ENCODE assay signal across 1 cellular context in the genomic region with DNA sequence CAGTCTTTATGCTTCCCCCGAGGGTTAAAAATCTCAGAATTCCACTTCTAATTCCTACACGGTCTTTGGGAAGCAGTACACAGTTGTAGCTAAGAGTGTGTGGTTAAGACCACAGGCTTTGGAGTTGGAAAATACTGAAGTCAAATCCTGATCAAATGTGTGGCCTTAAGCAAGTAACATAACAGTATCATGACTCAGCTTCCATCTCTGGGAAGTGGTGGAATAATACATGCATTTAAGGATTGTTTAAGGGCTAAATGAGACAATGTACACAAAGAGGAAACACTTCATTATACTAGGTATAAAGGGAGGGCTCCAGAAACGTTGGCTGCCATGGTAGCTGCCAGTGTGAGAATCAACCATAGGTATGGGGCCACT.
TF ChIP-seq lines count a peak whose summit lies in the region.

No MANE protein-coding gene starts in this region.

TF ChIP-seq in GM23338, 12 proteins besides CTCF, POLR2A, EP300 and RAD21 (continued from another document):
- TF ChIP-seq, protein P1, sequence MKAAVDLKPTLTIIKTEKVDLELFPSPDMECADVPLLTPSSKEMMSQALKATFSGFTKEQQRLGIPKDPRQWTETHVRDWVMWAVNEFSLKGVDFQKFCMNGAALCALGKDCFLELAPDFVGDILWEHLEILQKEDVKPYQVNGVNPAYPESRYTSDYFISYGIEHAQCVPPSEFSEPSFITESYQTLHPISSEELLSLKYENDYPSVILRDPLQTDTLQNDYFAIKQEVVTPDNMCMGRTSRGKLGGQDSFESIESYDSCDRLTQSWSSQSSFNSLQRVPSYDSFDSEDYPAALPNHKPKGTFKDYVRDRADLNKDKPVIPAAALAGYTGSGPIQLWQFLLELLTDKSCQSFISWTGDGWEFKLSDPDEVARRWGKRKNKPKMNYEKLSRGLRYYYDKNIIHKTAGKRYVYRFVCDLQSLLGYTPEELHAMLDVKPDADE (IDR thresholded peaks at IDR 0.05), result no peak
- TF ChIP-seq NANOG (IDR thresholded peaks at IDR 0.05; ENCODE audit: borderline replicate concordance) (no peak), ZNF331 (CRISPR knock-in tag; IDR thresholded peaks at IDR 0.05; ENCODE audit: low read depth) (no peak)
